9 cellular contexts compared by ENCODE assay signal in genomic region chr3:130029890-130030289, GRCh38. TPM values are rescaled to one million over a fixed set of nuclear protein-coding genes. Genes with fewer than 3 reads are reported as not detected.
"Had no signal": no experiment of that assay in that cellular context is flagged by ENCODE, and none has a peak within 500 bp of the region (broad histone marks: within the 10 kb centered on the region; RNA-seq: fewer than 3 reads in every experiment).

No MANE protein-coding gene starts in this region.

RNA-seq across cellular contexts. Expression of gene ALG1L2, which starts 51.7 kb away (rescaled TPM):
- total RNA-seq: LHCN-M2, MCF 10A, NCI-H460, Right ventricle myocardium inferior, RPMI7951, SJCRH30, SK-MEL-5 had no signal

RNA-seq across cellular contexts. Expression of gene TRH, which starts 55.4 kb away (rescaled TPM):
- total RNA-seq: LHCN-M2, MCF 10A, NCI-H460, OCI-LY7, PC-9, Right ventricle myocardium inferior, RPMI7951, SJCRH30, SK-MEL-5 had no signal
